ENCODE assay signal across 11 cellular contexts in genomic region chr1:173050865-173051264, GRCh38. TPM values are rescaled to one million over a fixed set of nuclear protein-coding genes. Genes with fewer than 3 reads are reported as not detected.
A peak's percentile ranks its signal among the peaks of the same experiment; 100 is the strongest.
DNase-seq lines count a peak whose midpoint lies in the region; ATAC-seq and TF ChIP-seq lines count a peak whose summit lies in the region.
"Had no signal": no experiment of that assay in that cellular context is flagged by ENCODE, and none has a peak within 500 bp of the region (broad histone marks: within the 10 kb centered on the region; RNA-seq: fewer than 3 reads in every experiment).

Gene TNFSF18 (minus strand): TSS chr1:173050941. CDS start chr1:173050896, 45 bp downstream.

- H3K27me3 ChIP-seq in aorta (ENCODE audit: control insufficient read depth in 1 of 2, insufficient read depth in 2 of 2, low read length in 1 of 2): no peaks in the 10 kb centered on the region

- peaks cover 6% of the 10 kb centered on the region for H3K27me3 Mint-ChIP-seq in stimulated activated naive CD8-positive, alpha-beta T cell treated with anti-CD3 and anti-CD28 coated beads, Interleukin-15, Interleukin-2, amounts not matched to agents 100 ng/mL and 50 ng/mL, for 24 hours
- H3K27me3 Mint-ChIP-seq: brain, progenitor cell of endocrine pancreas had no signal

- H3K36me3 Mint-ChIP-seq in stimulated activated naive CD8-positive, alpha-beta T cell treated with anti-CD3 and anti-CD28 coated beads, Interleukin-15, Interleukin-2, amounts not matched to agents 100 ng/mL and 50 ng/mL, for 24 hours (ENCODE audit: low read depth): no peaks in the 10 kb centered on the region
- H3K36me3 Mint-ChIP-seq: activated CD8-positive, alpha-beta memory T cell treated with anti-CD3 and anti-CD28 coated beads, Interleukin-2, amount 10 ng/mL, durations not matched to agents 7 days and 5 days; brain had no signal

- H3K4me1 Mint-ChIP-seq in stimulated activated naive CD8-positive, alpha-beta T cell treated with anti-CD3 and anti-CD28 coated beads, Interleukin-15, Interleukin-2, amounts not matched to agents 100 ng/mL and 50 ng/mL, for 24 hours (ENCODE audit: low read depth): peaks cover 16% of the 10 kb centered on the region
- H3K4me1 Mint-ChIP-seq: activated CD8-positive, alpha-beta memory T cell treated with anti-CD3 and anti-CD28 coated beads, Interleukin-2, amount 10 ng/mL, durations not matched to agents 7 days and 5 days; brain had no signal

- no peak for TF ChIP-seq CTCF in cardiac fibroblast (IDR thresholded peaks at IDR 0.05; ENCODE audit: low read depth, low read length)

- no peak within 1 kb of the TSS for H3K27ac ChIP-seq in aorta (ENCODE audit: low read depth in 1 of 2, low read length in 2 of 2)

- no peaks in the 10 kb centered on the region for H3K9me3 ChIP-seq in aorta (ENCODE audit: control insufficient read depth, low read length)

- H3K4me3 ChIP-seq in cardiac fibroblast (replicated peaks in 1 of 2; ENCODE audit: low read depth in 2 of 2, low read length in 2 of 2): no peak within 1 kb of the TSS
- H3K4me3 ChIP-seq in aorta (ENCODE audit: low read length in 2 of 2): no peak within 1 kb of the TSS

- ATAC-seq in stimulated activated naive CD8-positive, alpha-beta T cell treated with anti-CD3 and anti-CD28 coated beads, Interleukin-15, Interleukin-2, amounts not matched to agents 100 U/mL and 50 U/mL, for 24 hours: no peak
- peak; percentile 38 for ATAC-seq in aorta (ENCODE audit: low FRiP score)
- ATAC-seq: activated CD8-positive, alpha-beta memory T cell treated with anti-CD3 and anti-CD28 coated beads, Interleukin-2, amount 10 ng/mL, durations not matched to agents 7 days and 5 days had no signal

- 5 to 8% methylated on average over 4 of the region's 4 CpGs for WGBS in aorta, 2 donors

- H3K36me3 ChIP-seq in aorta (ENCODE audit: control insufficient read depth in 1 of 2, insufficient read depth in 2 of 2, low read length in 1 of 2): no peaks in the 10 kb centered on the region

- no peak for DNase-seq in stimulated activated naive CD8-positive, alpha-beta T cell treated with anti-CD3 and anti-CD28 coated beads, Interleukin-15, Interleukin-2, amounts not matched to agents 100 U/mL and 50 U/mL, for 24 hours
- DNase-seq in cardiac fibroblast (ENCODE audit: low read depth in 2 of 2): peak; percentile 78 to 83
- peak; percentile 44 for DNase-seq in kidney tubule cell (ENCODE audit: low spot score)
- no peak for DNase-seq in aorta
- no peak for DNase-seq in NCI-H1105 (lab: John Stamatoyannopoulos, UW)
- no peak for DNase-seq in T1000 (lab: John Stamatoyannopoulos, UW)
- DNase-seq in NCI-H187 treated with DMSO at 0.1 percent for 48 hours (lab: John Stamatoyannopoulos, UW): no peak
- DNase-seq: activated CD8-positive, alpha-beta memory T cell treated with anti-CD3 and anti-CD28 coated beads, Interleukin-2, amount 10 ng/mL, durations not matched to agents 7 days and 5 days had no signal

- H3K9me3 Mint-ChIP-seq in stimulated activated naive CD8-positive, alpha-beta T cell treated with anti-CD3 and anti-CD28 coated beads, Interleukin-15, Interleukin-2, amounts not matched to agents 100 ng/mL and 50 ng/mL, for 24 hours: no peaks in the 10 kb centered on the region
- H3K9me3 Mint-ChIP-seq: brain had no signal

- H3K4me1 ChIP-seq in aorta (ENCODE audit: control insufficient read depth in 1 of 2, insufficient read depth in 2 of 2, low read length in 2 of 2): no peaks in the 10 kb centered on the region

- intact Hi-C loops in aorta (cut with DNase I): no loop called here

- no peak within 1 kb of the TSS for H3K4me3 Mint-ChIP-seq in stimulated activated naive CD8-positive, alpha-beta T cell treated with anti-CD3 and anti-CD28 coated beads, Interleukin-15, Interleukin-2, amounts not matched to agents 100 ng/mL and 50 ng/mL, for 24 hours
- H3K4me3 Mint-ChIP-seq: activated CD8-positive, alpha-beta memory T cell treated with anti-CD3 and anti-CD28 coated beads, Interleukin-2, amount 10 ng/mL, durations not matched to agents 7 days and 5 days; brain had no signal

- H3K27ac Mint-ChIP-seq in stimulated activated naive CD8-positive, alpha-beta T cell treated with anti-CD3 and anti-CD28 coated beads, Interleukin-15, Interleukin-2, amounts not matched to agents 100 ng/mL and 50 ng/mL, for 24 hours: peak within 1 kb of the TSS; percentile 7
- H3K27ac Mint-ChIP-seq: activated CD8-positive, alpha-beta memory T cell treated with anti-CD3 and anti-CD28 coated beads, Interleukin-2, amount 10 ng/mL, durations not matched to agents 7 days and 5 days; progenitor cell of endocrine pancreas had no signal

RNA-seq across cellular contexts. Expression of gene TNFSF18, which starts in this region (rescaled TPM):
- total RNA-seq in aorta: under 1 TPM; 0.29 to 0.36 TPM
- polyA plus RNA-seq in aorta: not detected
- total RNA-seq: activated CD8-positive, alpha-beta memory T cell treated with anti-CD3 and anti-CD28 coated beads, Interleukin-2, amount 10 ng/mL, durations not matched to agents 7 days and 5 days; progenitor cell of endocrine pancreas had no signal

Comparison
In these comparisons a context has a peak if more than half of its experiments do, and no peak if none do; other contexts are left out.
1. Peak in ATAC-seq in aorta; RNA of the gene not detected or under 1 TPM.
2. DNase-seq: peak in cardiac fibroblast (2 of 2) and kidney tubule cell (single experiment); none in stimulated activated naive CD8-positive, alpha-beta T cell treated with anti-CD3 and anti-CD28 coated beads, Interleukin-15, Interleukin-2, amounts not matched to agents 100 U/mL and 50 U/mL, for 24 hours (single experiment), aorta (0 of 2), NCI-H1105 (single experiment), T1000 (single experiment) and NCI-H187 treated with DMSO at 0.1 percent for 48 hours (single experiment).